8 cellular contexts compared by ENCODE assay signal in the genomic region with DNA sequence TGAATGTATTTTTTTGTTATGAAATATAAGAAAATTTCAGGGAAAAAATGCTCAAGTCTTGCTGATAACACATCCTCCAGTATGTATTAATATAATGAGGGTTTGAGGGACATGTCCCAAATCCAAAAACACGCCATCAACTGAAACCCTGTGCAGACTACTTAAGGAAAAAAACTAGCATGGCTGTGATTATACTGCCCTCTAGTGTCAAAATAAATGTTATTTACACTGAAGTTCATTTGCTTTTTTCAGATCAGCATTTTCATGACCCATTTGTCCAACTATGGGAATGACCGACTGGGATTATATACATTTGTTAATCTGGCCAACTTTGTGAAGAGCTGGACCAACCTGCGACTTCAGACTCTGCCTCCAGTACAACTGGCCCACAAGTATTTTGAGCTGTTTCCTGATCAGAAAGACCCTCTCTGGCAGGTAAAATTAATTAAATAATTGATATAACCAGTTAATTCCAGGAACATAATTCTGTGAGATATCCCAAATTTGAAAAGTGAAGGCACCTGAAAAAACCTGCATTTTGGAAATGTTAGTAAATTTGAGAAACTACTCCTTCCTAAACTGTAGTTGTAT.
DNase-seq lines count a peak whose midpoint lies in the region; ATAC-seq, FAIRE-seq and TF ChIP-seq lines count a peak whose summit lies in the region.
"Had no signal": no experiment of that assay in that cellular context is flagged by ENCODE, and none has a peak within 500 bp of the region (broad histone marks: within the 10 kb centered on the region; RNA-seq: fewer than 3 reads in every experiment).

No MANE protein-coding gene starts in this region.

- no peak for TF ChIP-seq EP300 in stomach (IDR thresholded peaks at IDR 0.05)

- H3K27ac Mint-ChIP-seq in glutamatergic neuron (ENCODE audit: unreplicated experiment): no peak overlapping the region
- H3K27ac Mint-ChIP-seq: activated naive CD8-positive, alpha-beta T cell treated with anti-CD3 and anti-CD28 coated beads, Interleukin-2, amount 10 ng/mL, durations not matched to agents 7 days and 5 days had no signal

- H3K27me3 ChIP-seq in H7 (ENCODE audit: control insufficient read depth, insufficient read depth, low read length) (no peaks in the 10 kb centered on the region), stomach (no peaks in the 10 kb centered on the region)

- FAIRE-seq in TTC549 (lab: Jason Lieb, UNC): peak; percentile 76

- H3K4me1 Mint-ChIP-seq in glutamatergic neuron (ENCODE audit: low read depth, unreplicated experiment): no peaks in the 10 kb centered on the region
- H3K4me1 Mint-ChIP-seq: activated naive CD8-positive, alpha-beta T cell treated with anti-CD3 and anti-CD28 coated beads, Interleukin-2, amount 10 ng/mL, durations not matched to agents 7 days and 5 days had no signal

- H3K27me3 Mint-ChIP-seq in glutamatergic neuron (ENCODE audit: unreplicated experiment): no peaks in the 10 kb centered on the region

- 4 to 11% (median 8%) methylated on average over 3 of the region's 3 CpGs for WGBS in stomach, 5 donors

- no peak overlapping the region for H3K4me3 ChIP-seq in H7 (ENCODE audit: insufficient read depth, low read depth, low read length)
- H3K4me3 ChIP-seq in stomach: no peak overlapping the region

- no peaks in the 10 kb centered on the region for H3K36me3 ChIP-seq in H7 (replicated peaks; ENCODE audit: control insufficient read depth, insufficient read depth, low read length)
- H3K36me3 ChIP-seq in stomach: no peaks in the 10 kb centered on the region

- H3K36me3 Mint-ChIP-seq in glutamatergic neuron (ENCODE audit: unreplicated experiment): peaks cover under 1% of the 10 kb centered on the region
- H3K36me3 Mint-ChIP-seq: activated naive CD8-positive, alpha-beta T cell treated with anti-CD3 and anti-CD28 coated beads, Interleukin-2, amount 10 ng/mL, durations not matched to agents 7 days and 5 days had no signal

- no peak overlapping the region for H3K27ac ChIP-seq in stomach

- peaks cover 1% of the 10 kb centered on the region for H3K9me3 Mint-ChIP-seq in glutamatergic neuron (ENCODE audit: unreplicated experiment)
- H3K9me3 Mint-ChIP-seq: activated naive CD8-positive, alpha-beta T cell treated with anti-CD3 and anti-CD28 coated beads, Interleukin-2, amount 10 ng/mL, durations not matched to agents 7 days and 5 days had no signal

- no peak overlapping the region for H3K4me3 Mint-ChIP-seq in glutamatergic neuron (ENCODE audit: unreplicated experiment)
- H3K4me3 Mint-ChIP-seq: activated naive CD8-positive, alpha-beta T cell treated with anti-CD3 and anti-CD28 coated beads, Interleukin-2, amount 10 ng/mL, durations not matched to agents 7 days and 5 days had no signal

- H3K9me3 ChIP-seq in stomach: no peaks in the 10 kb centered on the region

- TF ChIP-seq POLR2A in stomach (IDR thresholded peaks at IDR 0.05): no peak

- DNase-seq in GM04504 (ENCODE audit: low read depth) (peak; percentile 38), H7 (peak; percentile 21), NCI-H1092 treated with DMSO at 0.1 percent for 48 hours (lab: John Stamatoyannopoulos, UW) (peak; percentile 45), glutamatergic neuron (no peak), stomach (no peak)
- DNase-seq in stimulated activated naive CD8-positive, alpha-beta T cell treated with anti-CD3 and anti-CD28 coated beads, Interleukin-15, Interleukin-2, amounts not matched to agents 100 U/mL and 50 U/mL, for 24 hours: no peak
- DNase-seq: activated naive CD8-positive, alpha-beta T cell treated with anti-CD3 and anti-CD28 coated beads, Interleukin-2, amount 10 ng/mL, durations not matched to agents 7 days and 5 days had no signal

- intact Hi-C loops in stomach (cut with DNase I; ENCODE audit: low total_unique reads): no loop called here

- no peak for ATAC-seq in stimulated activated naive CD8-positive, alpha-beta T cell treated with anti-CD3 and anti-CD28 coated beads, Interleukin-15, Interleukin-2, amounts not matched to agents 100 U/mL and 50 U/mL, for 24 hours

- peaks cover 0 to 6% (median 0%) of the 10 kb centered on the region in 4 donors for H3K4me1 ChIP-seq in stomach

- TF ChIP-seq CTCF in glutamatergic neuron (IDR thresholded peaks at IDR 0.05; ENCODE audit: partially characterized antibody, unreplicated experiment) (peak; percentile 82), stomach (IDR thresholded peaks at IDR 0.05) (peak in 4 of 7 experiments; percentile 6 to 62 (median 44))

Comparison
In these comparisons a context has a peak if more than half of its experiments do, and no peak if none do; other contexts are left out.
1. DNase-seq: peak in GM04504 (single experiment), H7 (single experiment) and NCI-H1092 treated with DMSO at 0.1 percent for 48 hours (single experiment); none in glutamatergic neuron (single experiment), stomach (single experiment) and stimulated activated naive CD8-positive, alpha-beta T cell treated with anti-CD3 and anti-CD28 coated beads, Interleukin-15, Interleukin-2, amounts not matched to agents 100 U/mL and 50 U/mL, for 24 hours (single experiment).